In the genomic region with DNA sequence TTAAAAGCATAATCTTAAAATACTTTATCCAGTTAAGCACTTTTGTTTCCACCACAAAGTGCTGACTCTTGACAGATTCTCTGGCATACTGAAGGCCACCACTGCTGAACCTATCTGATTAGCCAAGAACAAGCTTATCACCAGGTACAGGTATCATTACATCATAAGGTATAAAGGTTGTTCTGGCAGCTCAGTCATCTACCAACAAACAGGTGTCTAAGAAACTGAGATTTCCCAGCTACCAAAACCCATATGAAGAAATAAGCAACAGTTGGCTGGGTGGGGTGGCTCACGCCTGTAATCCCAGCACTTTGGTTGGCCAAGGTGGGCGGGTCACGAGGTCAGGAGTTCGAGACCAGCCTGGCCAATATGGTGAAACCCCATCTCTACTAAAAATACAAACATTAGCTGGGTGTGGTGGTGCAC, we compare ENCODE assay signal across 13 cellular contexts.
"Had no signal": no experiment of that assay in that cellular context is flagged by ENCODE, and none has a peak within 500 bp of the region (broad histone marks: within the 10 kb centered on the region; RNA-seq: fewer than 3 reads in every experiment).

No MANE protein-coding gene starts in this region.

- H3K4me2 ChIP-seq: smooth muscle cell had no signal

- H3K27ac Mint-ChIP-seq: activated T-helper 2 cell treated with anti-CD3 and anti-CD28 coated beads, Interferon-gamma antibody, Interleukin-2, Interleukin-4, amounts not matched to agents 10 μg/mL and 5 μg/mL and 100 μg/mL, durations not matched to agents 14 hours and 24 hours and 36 hours had no signal

- H3K36me3 ChIP-seq: thyroid gland had no signal

- H3K4me3 ChIP-seq: smooth muscle cell, thyroid gland had no signal

- FAIRE-seq: endometrium, keratinocyte, urothelium cell line had no signal

- H3K27me3 ChIP-seq: thyroid gland had no signal

- H3K9me3 Mint-ChIP-seq: activated naive CD4-positive, alpha-beta T cell treated with anti-CD3 and anti-CD28 coated beads, Interleukin-2, amount 10 ng/mL, durations not matched to agents 7 days and 5 days; activated T-helper 2 cell treated with anti-CD3 and anti-CD28 coated beads, Interferon-gamma antibody, Interleukin-2, Interleukin-4, amounts not matched to agents 10 μg/mL and 5 μg/mL and 100 μg/mL, durations not matched to agents 14 hours and 24 hours and 36 hours had no signal

- H3K27me3 Mint-ChIP-seq: activated naive CD4-positive, alpha-beta T cell treated with anti-CD3 and anti-CD28 coated beads, Interleukin-2, amount 10 ng/mL, durations not matched to agents 7 days and 5 days had no signal

- H3K9me3 ChIP-seq: thyroid gland had no signal

- ATAC-seq: activated CD4-positive, CD25-positive, alpha-beta regulatory T cell treated with anti-CD3 and anti-CD28 coated beads, Interleukin-2, amount 50 U/mL, for 24 hours; SK-N-SH treated with all-trans-retinoic acid at 6 μM for 48 hours had no signal

- DNase-seq: activated CD4-positive, alpha-beta T cell treated with anti-CD3 and anti-CD28 coated beads, Interleukin-2, amount 50 U/mL, for 4 hours; activated naive CD4-positive, alpha-beta T cell treated with anti-CD3 and anti-CD28 coated beads, Interleukin-2, amount 10 ng/mL, durations not matched to agents 7 days and 5 days; activated T-cell treated with anti-CD3 and anti-CD28 coated beads, Interleukin-2, amount 50 U/mL, for 1 hour; T-helper 1 cell; T1000; thyroid gland had no signal

- H3K4me3 Mint-ChIP-seq: activated naive CD4-positive, alpha-beta T cell treated with anti-CD3 and anti-CD28 coated beads, Interleukin-2, amount 10 ng/mL, durations not matched to agents 7 days and 5 days had no signal
